In genomic region chr11:66314561-66315497, GRCh38 we compare ENCODE assay signal across 11 cellular contexts. TPM values are rescaled to one million over a fixed set of nuclear protein-coding genes. Genes with fewer than 3 reads are reported as not detected.
DNase-seq lines count a peak whose midpoint lies in the region; ATAC-seq and TF ChIP-seq lines count a peak whose summit lies in the region.
"Had no signal": no experiment of that assay in that cellular context is flagged by ENCODE, and none has a peak within 500 bp of the region (broad histone marks: within the 10 kb centered on the region; RNA-seq: fewer than 3 reads in every experiment).

No MANE protein-coding gene starts in this region.

- H3K27ac Mint-ChIP-seq in chondrocyte (ENCODE audit: unreplicated experiment): peak overlapping the region; percentile 53
- peak overlapping the region; percentile 92 to 100 (median 99) for H3K27ac Mint-ChIP-seq in naive thymus-derived CD8-positive, alpha-beta T cell

- H3K4me3 Mint-ChIP-seq in chondrocyte (ENCODE audit: unreplicated experiment): peak overlapping the region; percentile 85
- H3K4me3 Mint-ChIP-seq in naive thymus-derived CD8-positive, alpha-beta T cell: peak overlapping the region; percentile 73 to 99 (median 96)

- TF ChIP-seq CTCF in cardiac muscle cell (IDR thresholded peaks at IDR 0.05; ENCODE audit: low read depth, low read length) (no peak), chondrocyte (IDR thresholded peaks at IDR 0.05) (no peak)

- no peaks in the 10 kb centered on the region for H3K36me3 Mint-ChIP-seq in chondrocyte (ENCODE audit: low read depth)
- H3K36me3 Mint-ChIP-seq in naive thymus-derived CD8-positive, alpha-beta T cell: peaks cover 0 to 4% (median 4%) of the 10 kb centered on the region in 3 donors

- POLR2A ChIA-PET in naive thymus-derived CD8-positive, alpha-beta T cell (lab: Charles Lee): interaction anchor here (0.9 to 7.7 kb wide), 9 partner anchors 7 to 990 kb away, joined by 3 to 126 read pairs (median 16); partner anchors contain the start of genes B4GAT1, BRMS1, RIN1 and YIF1A

- H3K27me3 Mint-ChIP-seq in chondrocyte (ENCODE audit: low read depth): no peaks in the 10 kb centered on the region
- no peaks in the 10 kb centered on the region for H3K27me3 Mint-ChIP-seq in naive thymus-derived CD8-positive, alpha-beta T cell

- H3K27ac ChIP-seq in cardiac muscle cell: peak overlapping the region; percentile 87
- H3K27ac ChIP-seq in urinary bladder (ENCODE audit: low read depth): peak overlapping the region; percentile 42

- H3K9me3 Mint-ChIP-seq in chondrocyte (ENCODE audit: low read depth): no peaks in the 10 kb centered on the region
- H3K9me3 Mint-ChIP-seq in naive thymus-derived CD8-positive, alpha-beta T cell: peaks cover 0 to 6% (median 0%) of the 10 kb centered on the region in 9 donors

- H3K36me3 ChIP-seq in cardiac muscle cell: no peaks in the 10 kb centered on the region
- no peaks in the 10 kb centered on the region for H3K36me3 ChIP-seq in urinary bladder (ENCODE audit: insufficient read depth)

- no peaks in the 10 kb centered on the region for H3K27me3 ChIP-seq in cardiac muscle cell

- H3K4me1 Mint-ChIP-seq in chondrocyte (ENCODE audit: low read depth): peaks cover 57% of the 10 kb centered on the region
- peaks cover 31 to 55% (median 44%) of the 10 kb centered on the region in 4 donors for H3K4me1 Mint-ChIP-seq in naive thymus-derived CD8-positive, alpha-beta T cell

- no peak overlapping the region for H3K4me3 ChIP-seq in cardiac muscle cell
- H3K4me3 ChIP-seq in urinary bladder (ENCODE audit: low read depth, low read length): no peak overlapping the region

- intact Hi-C loops in left cardiac atrium (cut with DNase I): loop anchor here in 1 of 2 donors (5.0 kb wide), 1 partner anchor 72 kb away; no protein-coding TSS in a partner anchor

- DNase-seq in cardiac muscle cell (ENCODE audit: low read depth in 1 of 2, low spot score in 1 of 2) (no peak), left cardiac atrium (no peak), chondrocyte (ENCODE audit: low spot score) (no peak), NCI-H226 (no peak), GM19240 (ENCODE audit: insufficient read length, low spot score) (no peak)
- DNase-seq in naive thymus-derived CD8-positive, alpha-beta T cell: peak in 1 of 10 donors; percentile 60
- DNase-seq: NCI-H1092 treated with DMSO at 0.1 percent for 48 hours; NK-92 treated with Interleukin-12 subunit alpha and Interleukin-12 subunit beta, amount 100 ng/mL, for 24 hours; stimulated activated CD4-positive, alpha-beta T cell treated with anti-CD3 and anti-CD28 coated beads, Interleukin-4, amount 100 ng/mL, for 24 hours had no signal

- no peaks in the 10 kb centered on the region for H3K9me3 ChIP-seq in cardiac muscle cell (ENCODE audit: low read depth)

- 64% methylated on average over 17 of the region's 17 CpGs for WGBS in urinary bladder

- ATAC-seq in left cardiac atrium: no peak
- ATAC-seq in naive thymus-derived CD8-positive, alpha-beta T cell: no peak
- ATAC-seq in HG02840 (IDR thresholded peaks at IDR 0.05; ENCODE audit: low FRiP score, unreplicated experiment): no peak

- H3K4me1 ChIP-seq in cardiac muscle cell (ENCODE audit: low read depth) (peaks cover 28% of the 10 kb centered on the region), urinary bladder (ENCODE audit: insufficient read depth) (no peaks in the 10 kb centered on the region)

RNA-seq across cellular contexts. Expression of gene CD248, which starts 2.0 kb away (rescaled TPM):
- total RNA-seq in cardiac muscle cell (7.9 and 11.4 TPM in 2 replicates), left cardiac atrium (10 to 100 TPM; 43.8 to 54.3 TPM), chondrocyte (44.5 to 113 TPM (median 109 TPM) in 3 replicates), urinary bladder (28.7 TPM)
- polyA plus RNA-seq in cardiac muscle cell (20.2 and 31.2 TPM in 2 replicates), urinary bladder (66.5 TPM)
- total RNA-seq in naive thymus-derived CD8-positive, alpha-beta T cell: 10 to 100 TPM; 37.0 to 41.3 TPM
- polyA plus RNA-seq in naive thymus-derived CD8-positive, alpha-beta T cell: 100 to 1,000 TPM in 2 of 3 donors, 10 to 100 TPM in 1; 43.8 to 128 (median 114) TPM

RNA-seq across cellular contexts. Expression of gene RIN1, which starts 21.4 kb away (rescaled TPM):
- total RNA-seq in cardiac muscle cell (4.9 and 9.4 TPM in 2 replicates), left cardiac atrium (1 to 10 TPM; 2.2 to 4.6 TPM), chondrocyte (7.1 to 7.7 TPM (median 7.2 TPM) in 3 replicates), urinary bladder (2.9 TPM)
- polyA plus RNA-seq in cardiac muscle cell (1.9 and 4.8 TPM in 2 replicates), urinary bladder (8.4 TPM)
- total RNA-seq in naive thymus-derived CD8-positive, alpha-beta T cell: 1 to 10 TPM; 7.6 to 8.0 TPM
- 1 to 10 TPM; 2.7 to 6.5 (median 3.7) TPM for polyA plus RNA-seq in naive thymus-derived CD8-positive, alpha-beta T cell

RNA-seq across cellular contexts. Expression of gene TMEM151A, which starts 23.1 kb away (rescaled TPM):
- total RNA-seq in cardiac muscle cell (2.6 and 3.5 TPM in 2 replicates), left cardiac atrium (1 to 10 TPM in 1 of 2 donors, under 1 TPM in 1; 0.86 to 1.1 TPM), chondrocyte (2.0 to 4.7 TPM (median 4.3 TPM) in 3 replicates), urinary bladder (0.32 TPM)
- polyA plus RNA-seq in cardiac muscle cell (0.87 and 2.0 TPM in 2 replicates), urinary bladder (0.15 TPM)
- under 1 TPM in 1 of 2 experiments, not detected in 1; 0.13 TPM for total RNA-seq in naive thymus-derived CD8-positive, alpha-beta T cell
- polyA plus RNA-seq in naive thymus-derived CD8-positive, alpha-beta T cell: not detected

RNA-seq across cellular contexts. Expression of gene YIF1A, which starts 25.9 kb away (rescaled TPM):
- total RNA-seq in cardiac muscle cell (68.2 and 121 TPM in 2 replicates), left cardiac atrium (10 to 100 TPM; 53.2 to 81.1 TPM), chondrocyte (180 to 193 TPM (median 187 TPM) in 3 replicates), urinary bladder (62.0 TPM)
- polyA plus RNA-seq in cardiac muscle cell (116 and 147 TPM in 2 replicates), urinary bladder (84.7 TPM)
- total RNA-seq in naive thymus-derived CD8-positive, alpha-beta T cell: 10 to 100 TPM; 26.9 to 36.8 TPM
- polyA plus RNA-seq in naive thymus-derived CD8-positive, alpha-beta T cell: 10 to 100 TPM; 49.1 to 59.9 (median 53.9) TPM

RNA-seq across cellular contexts. Expression of gene BRMS1, which starts 30.1 kb away (rescaled TPM):
- total RNA-seq in cardiac muscle cell: 29.3 and 33.2 TPM in 2 replicates
- 33.8 and 37.3 TPM in 2 replicates for polyA plus RNA-seq in cardiac muscle cell
- 10 to 100 TPM; 14.9 to 19.3 TPM for total RNA-seq in left cardiac atrium
- total RNA-seq in chondrocyte: 22.4 to 23.6 TPM (median 23.3 TPM) in 3 replicates
- total RNA-seq in naive thymus-derived CD8-positive, alpha-beta T cell: 10 to 100 TPM; 47.6 to 48.8 TPM
- polyA plus RNA-seq in naive thymus-derived CD8-positive, alpha-beta T cell: 10 to 100 TPM; 61.7 to 65.8 (median 63.6) TPM
- total RNA-seq in urinary bladder: 13.6 TPM
- 37.3 TPM for polyA plus RNA-seq in urinary bladder
